In genomic region chr19:16447015-16447384, GRCh38 we compare ENCODE assay signal across 1 cellular context.
TF ChIP-seq lines count a peak whose summit lies in the region.

No MANE protein-coding gene starts in this region.

TF ChIP-seq in HepG2, 621 proteins besides CTCF, POLR2A, EP300 and RAD21 (continued from another document and continues in another):
- TF ChIP-seq THAP9 (CRISPR knock-in tag; IDR thresholded peaks at IDR 0.05; ENCODE audit: borderline replicate concordance) (no peak), NFAT5 (CRISPR knock-in tag; IDR thresholded peaks at IDR 0.05) (no peak), ARID4A (CRISPR knock-in tag; IDR thresholded peaks at IDR 0.05; ENCODE audit: borderline replicate concordance) (peak; percentile 40; the same call in 1 of the 2 replicates), NFKB2 (CRISPR knock-in tag; IDR thresholded peaks at IDR 0.05; ENCODE audit: borderline replicate concordance) (peak; percentile 54; the same call in 1 of the 2 replicates), LCORL (IDR thresholded peaks at IDR 0.05) (no peak), LCORL (CRISPR knock-in tag; IDR thresholded peaks at IDR 0.05) (0 out of 2 replicates have a peak, but pooled peaks have one; percentile 45), SOX6 (IDR thresholded peaks at IDR 0.05) (no peak), SOX6 (CRISPR knock-in tag; IDR thresholded peaks at IDR 0.05) (peak; percentile 40; the same call in 1 of the 2 replicates), TFAP4 (IDR thresholded peaks at IDR 0.05; ENCODE audit: borderline replicate concordance, low read depth) (peak; percentile 26; the same call in 1 of the 2 replicates), NR2F6 (IDR thresholded peaks at IDR 0.05) (no peak), NR2F6 (CRISPR knock-in tag; IDR thresholded peaks at IDR 0.05) (peak; percentile 73), ZNF574 (CRISPR knock-in tag; IDR thresholded peaks at IDR 0.05) (0 out of 2 replicates have a peak, but pooled peaks have one; percentile 35), ZBTB20 (CRISPR knock-in tag; IDR thresholded peaks at IDR 0.05; ENCODE audit: borderline replicate concordance, low read depth) (no peak; the same call in 1 of the 2 replicates), PATZ1 (CRISPR knock-in tag; IDR thresholded peaks at IDR 0.05) (peak; percentile 95), NFYC (CRISPR knock-in tag; IDR thresholded peaks at IDR 0.05) (peak; percentile 46; the same call in 1 of the 2 replicates), ZNF362 (CRISPR knock-in tag; IDR thresholded peaks at IDR 0.05; ENCODE audit: borderline replicate concordance) (no peak), TFDP1 (CRISPR knock-in tag; IDR thresholded peaks at IDR 0.05; ENCODE audit: borderline replicate concordance) (peak; percentile 57; the same call in 1 of the 2 replicates), KAT8 (CRISPR knock-in tag; IDR thresholded peaks at IDR 0.05) (peak; percentile 53; the same call in 1 of the 2 replicates), ZNF546 (CRISPR knock-in tag; conservative IDR thresholded peaks at IDR 0.05) (no peak), ZNF121 (CRISPR knock-in tag; IDR thresholded peaks at IDR 0.05) (no peak), KLF9 (CRISPR knock-in tag; IDR thresholded peaks at IDR 0.05; ENCODE audit: low read depth) (0 out of 2 replicates have a peak, but pooled peaks have one; percentile 54), REPIN1 (CRISPR knock-in tag; IDR thresholded peaks at IDR 0.05; ENCODE audit: borderline replicate concordance, low read depth) (0 out of 2 replicates have a peak, but pooled peaks have one; percentile 63), HDAC1 (CRISPR knock-in tag; IDR thresholded peaks at IDR 0.05) (peak; percentile 62), ZBTB7B (CRISPR knock-in tag; IDR thresholded peaks at IDR 0.05) (no peak), SOX13 (IDR thresholded peaks at IDR 0.05) (no peak), SOX13 (CRISPR knock-in tag; conservative IDR thresholded peaks at IDR 0.05 in 1 of 2, IDR thresholded peaks at IDR 0.05 in 1 of 2) (peak in 1 of 2 experiments; percentile 67; a peak in 2 of 4 replicates), ZNF670 (CRISPR knock-in tag; IDR thresholded peaks at IDR 0.05; ENCODE audit: borderline replicate concordance) (peak; percentile 59; the same call in 1 of the 2 replicates), RBM39 (IDR thresholded peaks at IDR 0.05; ENCODE audit: low read depth, low read length, poor library complexity, severe bottlenecking) (no peak), ZNF710 (CRISPR knock-in tag; IDR thresholded peaks at IDR 0.05; ENCODE audit: borderline replicate concordance) (no peak)
